In the genomic region with DNA sequence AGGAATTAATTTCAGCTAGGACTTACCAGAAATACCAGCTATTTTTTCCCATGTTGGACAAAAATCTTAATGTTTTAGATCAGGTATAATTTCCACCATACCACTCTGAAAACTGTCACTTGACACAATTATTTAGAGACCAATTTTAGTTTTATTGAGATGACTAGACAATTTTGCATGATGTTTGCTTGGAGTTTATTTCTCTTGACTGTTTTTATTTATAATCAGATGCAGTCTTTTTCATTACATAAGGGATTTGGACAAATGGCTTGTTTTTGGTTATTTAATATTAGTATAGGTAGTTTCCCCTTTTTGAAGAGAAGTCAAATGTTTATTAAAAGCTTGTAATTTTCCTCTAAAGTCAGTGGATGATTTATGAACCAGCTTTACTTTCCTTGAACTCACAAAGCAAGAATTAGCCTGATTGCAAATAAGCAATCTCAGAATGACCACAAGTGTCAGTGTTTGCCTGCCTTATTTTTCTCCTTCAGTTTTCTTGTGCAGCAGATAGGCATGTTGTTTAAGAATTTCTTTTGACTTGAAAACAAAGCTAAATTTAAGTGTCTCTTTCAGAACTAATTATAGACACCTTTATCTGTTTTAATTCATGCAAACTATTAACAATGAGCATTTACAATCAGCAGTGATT, we compare ENCODE assay signal across 10 cellular contexts. TPM values are rescaled to one million over a fixed set of nuclear protein-coding genes. Genes with fewer than 3 reads are reported as not detected.
A peak's percentile ranks its signal among the peaks of the same experiment; 100 is the strongest.
DNase-seq lines count a peak whose midpoint lies in the region; TF ChIP-seq lines count a peak whose summit lies in the region.
"Had no signal": no experiment of that assay in that cellular context is flagged by ENCODE, and none has a peak within 500 bp of the region (broad histone marks: within the 10 kb centered on the region; RNA-seq: fewer than 3 reads in every experiment).

No MANE protein-coding gene starts in this region.

- TF ChIP-seq CTCF in HFFc6 (IDR thresholded peaks at IDR 0.05) (peak; percentile 61), mammary epithelial cell (conservative IDR thresholded peaks at IDR 0.05 in 1 of 2, IDR thresholded peaks at IDR 0.05 in 1 of 2; ENCODE audit: extremely low read depth in 1 of 2, insufficient read depth in 1 of 2, low read depth in 1 of 2, low read length in 2 of 2) (peak; percentile 26 to 31), mesothelial cell of epicardium (IDR thresholded peaks at IDR 0.05; ENCODE audit: unreplicated experiment) (no peak)

- peak overlapping the region in 5 of 7 donors; percentile 15 to 78 (median 30) for H3K27ac Mint-ChIP-seq in CD4-positive, alpha-beta memory T cell
- peak overlapping the region; percentile 47 for H3K27ac Mint-ChIP-seq in HFFc6
- peak overlapping the region; percentile 88 for H3K27ac Mint-ChIP-seq in mesothelial cell of epicardium

- H3K9ac ChIP-seq in mammary epithelial cell (ENCODE audit: insufficient read depth, low read length) = no peak overlapping the region

- DNase-seq in CD4-positive, alpha-beta memory T cell = peak in 2 of 5 donors; percentile 12 to 33
- peak; percentile 38 for DNase-seq in HFFc6
- peak; percentile 9 for DNase-seq in mammary epithelial cell
- DNase-seq in mesothelial cell of epicardium (ENCODE audit: low spot score in 2 of 2, unreplicated experiment in 2 of 2) = no peak
- no peak for DNase-seq in NCI-H345 treated with DMSO at 0.1 percent for 48 hours (lab: John Stamatoyannopoulos, UW; ENCODE audit: unreplicated experiment)
- DNase-seq in SW480 (ENCODE audit: low spot score) = no peak
- no peak for DNase-seq in NCI-H226
- DNase-seq in RPMI8226 = no peak
- DNase-seq: activated naive CD4-positive, alpha-beta T cell treated with anti-CD3 and anti-CD28 coated beads, Interleukin-2, amount 50 U/mL, for 16 hours had no signal

- peak overlapping the region in 2 of 8 donors; percentile 7 to 46 for H3K4me3 Mint-ChIP-seq in CD4-positive, alpha-beta memory T cell
- no peak overlapping the region for H3K4me3 Mint-ChIP-seq in HFFc6
- no peak overlapping the region for H3K4me3 Mint-ChIP-seq in mesothelial cell of epicardium

- CTCF ChIA-PET in CD4-positive, alpha-beta memory T cell (lab: Charles Lee; ENCODE audit: partially characterized antibody) = interaction anchor here (1.0 to 3.1 kb wide), 8 partner anchors 9 to 1107 kb away, joined by 3 to 13 read pairs (median 4); no protein-coding TSS in a partner anchor
- CTCF ChIA-PET in mammary epithelial cell (lab: Charles Lee; ENCODE audit: low non-redundant PET) = interaction anchor here (0.5 to 0.7 kb wide), 3 partner anchors 415 to 1238 kb away, joined by 3 to 5 read pairs (median 4); no protein-coding TSS in a partner anchor

- H3K36me3 Mint-ChIP-seq in CD4-positive, alpha-beta memory T cell = peaks cover 21 to 25% of the 10 kb centered on the region in 2 donors
- H3K36me3 Mint-ChIP-seq in HFFc6 (ENCODE audit: low read depth) (peaks cover 16% of the 10 kb centered on the region), mesothelial cell of epicardium (peaks cover 30% of the 10 kb centered on the region)

- H3K27ac ChIP-seq in CD4-positive, alpha-beta memory T cell (ENCODE audit: low read depth, low read length) = no peak overlapping the region
- H3K27ac ChIP-seq in mammary epithelial cell (ENCODE audit: insufficient read depth, low read depth, low read length) = no peak overlapping the region
- H3K27ac ChIP-seq: SJSA1 had no signal

- no TSS peak for BruUV-seq in mammary epithelial cell (replicated peaks; lab: Mats Ljungman, UMichigan)

- intact Hi-C loops in CD4-positive, alpha-beta memory T cell (cut with micrococcal nuclease) = no loop called here
- intact Hi-C loops in mammary epithelial cell (cut with micrococcal nuclease) = no loop called here

- no peaks in the 10 kb centered on the region for H3K27me3 ChIP-seq in CD4-positive, alpha-beta memory T cell (ENCODE audit: insufficient read depth, low read length)
- no peaks in the 10 kb centered on the region for H3K27me3 ChIP-seq in mammary epithelial cell (ENCODE audit: insufficient read depth, low read length)
- H3K27me3 ChIP-seq: SJSA1 had no signal

- H3K9me3 ChIP-seq in CD4-positive, alpha-beta memory T cell (ENCODE audit: control insufficient read depth in 1 of 2, low read length in 2 of 2) = peaks cover 0 to 5% of the 10 kb centered on the region in 2 donors
- no peaks in the 10 kb centered on the region for H3K9me3 ChIP-seq in mammary epithelial cell (replicated peaks; ENCODE audit: insufficient read depth, low read length)
- H3K9me3 ChIP-seq: SJSA1 had no signal

- H3K4me3 ChIP-seq in CD4-positive, alpha-beta memory T cell (ENCODE audit: low read length in 2 of 2) = no peak overlapping the region
- H3K4me3 ChIP-seq in mammary epithelial cell (replicated peaks in 1 of 3; ENCODE audit: insufficient read depth in 1 of 3, low read depth in 2 of 3, low read length in 3 of 3) = no peak overlapping the region
- H3K4me3 ChIP-seq: SJSA1 had no signal

- no peak overlapping the region for H3K4me2 ChIP-seq in mammary epithelial cell (ENCODE audit: insufficient read depth, low read depth, low read length)

- POLR2A ChIA-PET in CD4-positive, alpha-beta memory T cell (lab: Charles Lee; ENCODE audit: partially characterized antibody) = interaction anchor here (1.2 to 1.8 kb wide), 3 partner anchors 20 to 289 kb away, joined by 3 to 5 read pairs (median 5); no protein-coding TSS in a partner anchor

- peaks cover 37 to 74% (median 55%) of the 10 kb centered on the region in 4 donors for H3K4me1 Mint-ChIP-seq in CD4-positive, alpha-beta memory T cell
- peaks cover 58% of the 10 kb centered on the region for H3K4me1 Mint-ChIP-seq in HFFc6 (ENCODE audit: low read depth)
- peaks cover 49% of the 10 kb centered on the region for H3K4me1 Mint-ChIP-seq in mesothelial cell of epicardium

- peaks cover 4% of the 10 kb centered on the region for H3K36me3 ChIP-seq in CD4-positive, alpha-beta memory T cell (ENCODE audit: insufficient read depth, low read length)
- H3K36me3 ChIP-seq in mammary epithelial cell (ENCODE audit: insufficient read depth, low read length) = peaks cover 3% of the 10 kb centered on the region

- H3K9me3 Mint-ChIP-seq in CD4-positive, alpha-beta memory T cell = peaks cover 0 to 8% (median 0%) of the 10 kb centered on the region in 8 donors
- H3K9me3 Mint-ChIP-seq in HFFc6 (no peaks in the 10 kb centered on the region), mesothelial cell of epicardium (peaks cover 17% of the 10 kb centered on the region)

- in situ Hi-C loops in mammary epithelial cell (cut with MboI; ENCODE audit: low sequenced_read_pairs in 2 of 2) = loop anchor here (25.0 kb wide), 1 partner anchor 147 kb away; no protein-coding TSS in a partner anchor

- H3K4me1 ChIP-seq in CD4-positive, alpha-beta memory T cell (ENCODE audit: insufficient read depth, low read length) = peaks cover 51% of the 10 kb centered on the region
- peaks cover 13% of the 10 kb centered on the region for H3K4me1 ChIP-seq in mammary epithelial cell (ENCODE audit: insufficient read depth, low read length)

- no peak overlapping the region for H2AFZ ChIP-seq in mammary epithelial cell (ENCODE audit: low read depth, low read length)

- H3K79me2 ChIP-seq in mammary epithelial cell (ENCODE audit: insufficient read depth, low read length) = peaks cover 84% of the 10 kb centered on the region

- no peaks in the 10 kb centered on the region for H3K27me3 Mint-ChIP-seq in CD4-positive, alpha-beta memory T cell
- H3K27me3 Mint-ChIP-seq in HFFc6 (ENCODE audit: insufficient read depth) = no peaks in the 10 kb centered on the region
- H3K27me3 Mint-ChIP-seq in mesothelial cell of epicardium (ENCODE audit: low read depth) = no peaks in the 10 kb centered on the region

- dilution Hi-C loops in mammary epithelial cell (cut with HindIII; ENCODE audit: low sequenced_read_pairs) = no loop called here

- no peaks in the 10 kb centered on the region for H4K20me1 ChIP-seq in mammary epithelial cell (ENCODE audit: insufficient read depth, low read length)

RNA-seq across cellular contexts. Expression of a gene that starts 3.8 kb away (rescaled TPM):
- 10 to 100 TPM; 15.1 TPM for total RNA-seq in CD4-positive, alpha-beta memory T cell
- polyA plus RNA-seq in CD4-positive, alpha-beta memory T cell = 1 to 10 TPM in 1 of 2 donors, under 1 TPM in 1; 0.21 to 4.9 TPM
- under 1 TPM; 0.37 to 0.95 (median 0.62) TPM for total RNA-seq in HFFc6 (2021; fragmentation: NEBNext Ultra II Directional; extraction: Animal tissue kit (Norgen Biotek cat#: 25700))
- total RNA-seq in mammary epithelial cell = under 1 TPM in 1 of 2 donors, not detected in 1; 0.12 TPM
- polyA plus RNA-seq in mammary epithelial cell = 0.02 TPM
- polyA minus RNA-seq in mammary epithelial cell = not detected
- 5.4 to 5.8 TPM (median 5.7 TPM) in 3 replicates for total RNA-seq in mesothelial cell of epicardium

Comparison
In these comparisons a context has a peak if more than half of its experiments do, and no peak if none do; other contexts are left out.
1. DNase-seq: peak in HFFc6 (single experiment) and mammary epithelial cell (single experiment); none in mesothelial cell of epicardium (0 of 2), NCI-H345 treated with DMSO at 0.1 percent for 48 hours (single experiment), SW480 (single experiment), NCI-H226 (single experiment) and RPMI8226 (single experiment).
2. H3K27ac Mint-ChIP-seq: peak in every context shown above with its lines; median percentile 88 in mesothelial cell of epicardium; 47 in HFFc6; 30 in CD4-positive, alpha-beta memory T cell.